ENCODE assay signal across 17 cellular contexts in the genomic region with DNA sequence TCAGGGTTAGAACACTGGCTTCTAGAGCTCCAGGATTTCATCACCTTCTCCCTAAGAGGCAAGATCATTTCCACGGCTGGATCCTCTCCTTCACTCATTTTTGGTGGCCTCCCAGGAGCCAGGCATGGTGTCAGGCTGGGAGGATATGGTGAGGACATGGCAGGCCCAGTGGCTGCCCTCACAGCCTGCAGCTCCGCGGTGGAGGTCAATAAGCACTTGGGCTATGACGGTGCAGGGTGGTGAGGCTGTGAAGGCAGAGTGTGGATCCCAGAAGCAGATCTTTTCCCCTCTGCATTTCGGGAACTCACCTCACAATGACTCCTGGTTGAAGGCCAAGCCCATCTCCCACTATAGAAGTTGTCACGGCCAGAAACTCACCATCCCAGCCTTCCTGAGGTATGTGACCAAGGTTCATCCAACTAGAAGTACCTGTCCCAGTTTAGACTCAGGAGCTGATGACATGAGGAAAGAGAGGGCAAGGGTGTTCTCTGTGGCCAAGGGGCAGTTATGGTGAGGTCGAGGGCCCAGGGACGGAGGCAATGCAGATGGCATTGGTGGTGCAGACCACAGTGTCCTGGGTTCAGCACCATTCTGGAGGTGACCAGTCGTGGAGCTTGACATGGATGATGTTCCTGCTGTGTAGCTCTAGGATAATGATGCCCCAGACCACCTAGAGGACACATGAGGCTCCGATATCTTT.
A peak's percentile ranks its signal among the peaks of the same experiment; 100 is the strongest.
DNase-seq lines count a peak whose midpoint lies in the region; ATAC-seq, FAIRE-seq and TF ChIP-seq lines count a peak whose summit lies in the region.
"Had no signal": no experiment of that assay in that cellular context is flagged by ENCODE, and none has a peak within 500 bp of the region (broad histone marks: within the 10 kb centered on the region; RNA-seq: fewer than 3 reads in every experiment).

No MANE protein-coding gene starts in this region.

- no peak for TF ChIP-seq RAD21 in H1 (IDR thresholded peaks at IDR 0.05 in 1 of 2, conservative IDR thresholded peaks at IDR 0.05 in 1 of 2; ENCODE audit: low read depth in 2 of 2, low read length in 2 of 2)

- CTCF ChIA-PET in activated CD8-positive, alpha-beta memory T cell treated with anti-CD3 and anti-CD28 coated beads, Interleukin-2, amount 10 ng/mL, durations not matched to agents 7 days and 5 days (lab: Charles Lee) = no interaction called here
- CTCF ChIA-PET in H1 (lab: Charles Lee; ENCODE audit: partially characterized antibody) = interaction anchor here (0.7 to 4.3 kb wide), 15 partner anchors 11 to 339 kb away, joined by 3 to 13 read pairs (median 3); no protein-coding TSS in a partner anchor

- no peak for TF ChIP-seq POLR2A in H1 (IDR thresholded peaks at IDR 0.05; ENCODE audit: control extremely low read depth in 1 of 2, low read depth in 2 of 2, low read length in 2 of 2)

- H3K27me3 Mint-ChIP-seq in activated CD8-positive, alpha-beta memory T cell treated with anti-CD3 and anti-CD28 coated beads, Interleukin-2, amount 10 ng/mL, durations not matched to agents 7 days and 5 days = peaks cover 7% of the 10 kb centered on the region

- H2AFZ ChIP-seq in H1 (ENCODE audit: low read length) (no peak overlapping the region), mesenchymal stem cell (ENCODE audit: low read depth, low read length) (no peak overlapping the region)

- no peak overlapping the region for H3K4me3 Mint-ChIP-seq in activated CD8-positive, alpha-beta memory T cell treated with anti-CD3 and anti-CD28 coated beads, Interleukin-2, amount 10 ng/mL, durations not matched to agents 7 days and 5 days
- H3K4me3 Mint-ChIP-seq: CD8-positive, alpha-beta memory T cell; HFFc6 had no signal

- H3K4me1 ChIP-seq in H1 (replicated peaks in 1 of 4; ENCODE audit: control insufficient read depth in 3 of 4, insufficient read depth in 4 of 4, low read length in 3 of 4) = peaks cover 0 to 3% (median 0%) of the 10 kb centered on the region in 4 experiments; a peak in 1 of 7 replicates
- peaks cover 2% of the 10 kb centered on the region for H3K4me1 ChIP-seq in mesenchymal stem cell (ENCODE audit: control insufficient read depth, insufficient read depth, low read depth, low read length)
- H3K4me1 ChIP-seq: Caco-2 had no signal

- H3K4me3 ChIP-seq in H1 (ENCODE audit: extremely low read depth in 1 of 4, insufficient read depth in 2 of 4, low read depth in 3 of 4, low read length in 4 of 4) = no peak overlapping the region
- H3K4me3 ChIP-seq in mesenchymal stem cell (ENCODE audit: insufficient read depth in 1 of 2, low read depth in 1 of 2, low read length in 2 of 2) = no peak overlapping the region
- H3K4me3 ChIP-seq: BLaER1, GM12878 had no signal

- H4K5ac ChIP-seq in H1 (ENCODE audit: insufficient read length, low read depth, low read length) = no peak overlapping the region

- TF ChIP-seq CTCF in H1 (IDR thresholded peaks at IDR 0.05; ENCODE audit: control extremely low read depth in 1 of 3, insufficient read depth in 1 of 3, low read depth in 1 of 3, low read length in 3 of 3) = no peak

- H3K9ac ChIP-seq in H1 (replicated peaks in 1 of 4; ENCODE audit: extremely low read depth in 1 of 4, low read depth in 3 of 4, low read length in 3 of 4) (no peak overlapping the region), mesenchymal stem cell (ENCODE audit: low read length) (no peak overlapping the region)
- H3K9ac ChIP-seq: BLaER1 had no signal

- H3K4me2 ChIP-seq in H1 (ENCODE audit: insufficient read depth in 1 of 2, low read depth in 2 of 2, low read length in 2 of 2) (no peak overlapping the region), mesenchymal stem cell (ENCODE audit: low read length, poor library complexity, severe bottlenecking) (no peak overlapping the region)
- H3K4me2 ChIP-seq: BLaER1 had no signal

- H3K27ac ChIP-seq in H1 (ENCODE audit: low read depth, low read length) = no peak overlapping the region
- H3K27ac ChIP-seq in mesenchymal stem cell (ENCODE audit: low read length, poor library complexity, severe bottlenecking) = no peak overlapping the region
- H3K27ac ChIP-seq: BLaER1 had no signal

- H4K8ac ChIP-seq in H1 (ENCODE audit: extremely low read depth, insufficient read depth, low read length) = no peak overlapping the region; the same call in 1 of the 2 replicates
- no peak overlapping the region for H4K8ac ChIP-seq in mesenchymal stem cell (ENCODE audit: low read length)

- no peak overlapping the region for H3K27ac Mint-ChIP-seq in activated CD8-positive, alpha-beta memory T cell treated with anti-CD3 and anti-CD28 coated beads, Interleukin-2, amount 10 ng/mL, durations not matched to agents 7 days and 5 days
- H3K27ac Mint-ChIP-seq: CD8-positive, alpha-beta memory T cell; HFFc6 had no signal

- H2AK5ac ChIP-seq in H1 (ENCODE audit: low read depth, low read length) (no peak overlapping the region), mesenchymal stem cell (ENCODE audit: low read length, severe bottlenecking) (no peak overlapping the region)

- no peaks in the 10 kb centered on the region for H3K4me1 Mint-ChIP-seq in activated CD8-positive, alpha-beta memory T cell treated with anti-CD3 and anti-CD28 coated beads, Interleukin-2, amount 10 ng/mL, durations not matched to agents 7 days and 5 days

- H3K27me3 ChIP-seq in H1 (replicated peaks in 1 of 4; ENCODE audit: control insufficient read depth in 3 of 4, extremely low read depth in 1 of 4, insufficient read depth in 3 of 4, low read length in 3 of 4) (no peaks in the 10 kb centered on the region), mesenchymal stem cell (ENCODE audit: control insufficient read depth in 1 of 2, insufficient read depth in 1 of 2, low read length in 2 of 2) (peaks cover 0 to 3% of the 10 kb centered on the region in 2 experiments)
- H3K27me3 ChIP-seq: BLaER1 had no signal

- H2BK120ac ChIP-seq in H1 (replicated peaks; ENCODE audit: low read depth, low read length) = no peak overlapping the region
- no peak overlapping the region for H2BK120ac ChIP-seq in mesenchymal stem cell (ENCODE audit: low read depth, low read length)

- no peak overlapping the region for H3K14ac ChIP-seq in H1 (ENCODE audit: insufficient read length)
- no peak overlapping the region for H3K14ac ChIP-seq in mesenchymal stem cell (ENCODE audit: low read length in 2 of 2)

- no peak for ATAC-seq in activated CD8-positive, alpha-beta memory T cell treated with anti-CD3 and anti-CD28 coated beads, Interleukin-2, amount 10 ng/mL, durations not matched to agents 7 days and 5 days
- no peak for ATAC-seq in GM21360 (IDR thresholded peaks at IDR 0.05; ENCODE audit: unreplicated experiment)
- ATAC-seq: GM12878, HepG2 had no signal

- no peaks in the 10 kb centered on the region for H3K9me3 Mint-ChIP-seq in activated CD8-positive, alpha-beta memory T cell treated with anti-CD3 and anti-CD28 coated beads, Interleukin-2, amount 10 ng/mL, durations not matched to agents 7 days and 5 days (ENCODE audit: low read depth)
- H3K9me3 Mint-ChIP-seq: CD8-positive, alpha-beta memory T cell; HFFc6 had no signal

- H4K20me1 ChIP-seq in H1 (replicated peaks in 1 of 2; ENCODE audit: control insufficient read depth in 1 of 2, insufficient read depth in 2 of 2, low read length in 2 of 2) = no peaks in the 10 kb centered on the region
- H4K20me1 ChIP-seq: BLaER1 had no signal

- H3K36me3 Mint-ChIP-seq in activated CD8-positive, alpha-beta memory T cell treated with anti-CD3 and anti-CD28 coated beads, Interleukin-2, amount 10 ng/mL, durations not matched to agents 7 days and 5 days = no peaks in the 10 kb centered on the region
- H3K36me3 Mint-ChIP-seq: CD8-positive, alpha-beta memory T cell had no signal

- TF ChIP-seq EP300 in H1 (IDR thresholded peaks at IDR 0.05; ENCODE audit: borderline replicate concordance in 1 of 2, low read depth in 2 of 2, low read length in 2 of 2) = no peak

- H3K4ac ChIP-seq in H1 (replicated peaks; ENCODE audit: insufficient read length, low read depth, low read length) (no peak overlapping the region), mesenchymal stem cell (ENCODE audit: low read depth in 1 of 2, low read length in 2 of 2) (no peak overlapping the region)

- no peak overlapping the region for H3K18ac ChIP-seq in H1 (ENCODE audit: extremely low read depth, low read length)
- no peak overlapping the region for H3K18ac ChIP-seq in mesenchymal stem cell (ENCODE audit: low read depth in 1 of 2, low read length in 2 of 2)

- H3K79me1 ChIP-seq in H1 (ENCODE audit: low read depth, low read length) = no peaks in the 10 kb centered on the region
- no peaks in the 10 kb centered on the region for H3K79me1 ChIP-seq in mesenchymal stem cell (replicated peaks; ENCODE audit: low read length, poor library complexity, severe bottlenecking)

- no peak overlapping the region for H2BK20ac ChIP-seq in H1 (ENCODE audit: low read length)

- H4K91ac ChIP-seq in H1 (replicated peaks; ENCODE audit: insufficient read length, low read length) (no peak overlapping the region), mesenchymal stem cell (ENCODE audit: low read length) (no peak overlapping the region)

- H2BK12ac ChIP-seq in H1 (ENCODE audit: low read depth, low read length) = no peak overlapping the region
- H2BK12ac ChIP-seq in mesenchymal stem cell (ENCODE audit: low read length in 2 of 2) = no peak overlapping the region

- WGBS in H1 (ENCODE audit: extremely low coverage in 1 of 2, insufficient coverage in 1 of 2, insufficient read length in 1 of 2, insufficient replicate concordance in 2 of 2, low coverage in 1 of 2, low lambda C conversion rate in 2 of 2, missing lambda C conversion rate in 1 of 2), 2 experiments = 93% methylated on average over 10 of the region's 10 CpGs; no CpG with 5 or more reads in 1 of the 2 experiments
- WGBS in mesenchymal stem cell = 94% methylated on average over 8 of the region's 10 CpGs

- H3K23me2 ChIP-seq in H1 (ENCODE audit: low read depth, low read length) = no peaks in the 10 kb centered on the region

- POLR2A ChIA-PET in H1 (lab: Charles Lee; ENCODE audit: partially characterized antibody) = interaction anchor here (0.5 kb wide), 1 partner anchor 104 kb away, joined by 3 read pairs; no protein-coding TSS in a partner anchor

- no peaks in the 10 kb centered on the region for H3K79me2 ChIP-seq in H1 (ENCODE audit: control insufficient read depth in 1 of 2, insufficient read depth in 2 of 2, low read length in 2 of 2)

- H3K9me3 ChIP-seq in H1 (ENCODE audit: insufficient read depth in 2 of 2, low read depth in 1 of 2, low read length in 1 of 2) (no peaks in the 10 kb centered on the region), mesenchymal stem cell (ENCODE audit: control insufficient read depth, low read length) (no peaks in the 10 kb centered on the region)
- H3K9me3 ChIP-seq: BLaER1, Caco-2 had no signal

- H2BK5ac ChIP-seq in H1 (ENCODE audit: low read depth, low read length) (no peak overlapping the region), mesenchymal stem cell (ENCODE audit: low read depth, low read length, poor library complexity, severe bottlenecking) (no peak overlapping the region)

- peak; percentile 39 for DNase-seq in activated CD8-positive, alpha-beta memory T cell treated with anti-CD3 and anti-CD28 coated beads, Interleukin-2, amount 50 U/mL, for 48 hours
- DNase-seq in activated CD8-positive, alpha-beta memory T cell treated with anti-CD3 and anti-CD28 coated beads, Interleukin-2, amount 10 ng/mL, durations not matched to agents 7 days and 5 days = no peak
- DNase-seq in H1 (ENCODE audit: low read depth in 1 of 2, low spot score in 2 of 2) (no peak), mesenchymal stem cell (no peak), GM19239 (ENCODE audit: insufficient read length, low spot score) (no peak), NOMO-1 treated with DMSO at 0.1 percent for 48 hours (lab: John Stamatoyannopoulos, UW; ENCODE audit: unreplicated experiment) (no peak)
- DNase-seq: 8988T; Caco-2; CD8-positive, alpha-beta memory T cell; GOT3; HCEC 1CT; HFFc6 had no signal

- no peak for FAIRE-seq in H1 (lab: Jason Lieb, UNC)
- no peak for FAIRE-seq in GM19239 (lab: Jason Lieb, UNC)
- FAIRE-seq: GM12878, HTR-8/SVneo had no signal

- H2BK15ac ChIP-seq in H1 (ENCODE audit: low read length) = 0 out of 2 replicates have a peak overlapping the region, but pooled peaks have one; percentile 53
- peak overlapping the region; percentile 62 for H2BK15ac ChIP-seq in mesenchymal stem cell (ENCODE audit: low read depth, poor library complexity, severe bottlenecking)

- no peaks in the 10 kb centered on the region for H3K36me3 ChIP-seq in H1 (ENCODE audit: control insufficient read depth in 2 of 4, insufficient read depth in 4 of 4, low read length in 3 of 4)
- no peaks in the 10 kb centered on the region for H3K36me3 ChIP-seq in mesenchymal stem cell (ENCODE audit: control insufficient read depth in 1 of 2, insufficient read depth in 2 of 2, low read depth in 1 of 2, low read length in 2 of 2)
- H3K36me3 ChIP-seq: BLaER1 had no signal

- no peak overlapping the region for H3K23ac ChIP-seq in H1 (ENCODE audit: insufficient read length)
- peak overlapping the region in 1 of 2 experiments; percentile 20 for H3K23ac ChIP-seq in mesenchymal stem cell (ENCODE audit: low read length in 2 of 2)

- no peak overlapping the region for H3K56ac ChIP-seq in H1 (replicated peaks; ENCODE audit: insufficient read length, low read depth, low read length)
